16 cellular contexts compared by ENCODE assay signal in the genomic region with DNA sequence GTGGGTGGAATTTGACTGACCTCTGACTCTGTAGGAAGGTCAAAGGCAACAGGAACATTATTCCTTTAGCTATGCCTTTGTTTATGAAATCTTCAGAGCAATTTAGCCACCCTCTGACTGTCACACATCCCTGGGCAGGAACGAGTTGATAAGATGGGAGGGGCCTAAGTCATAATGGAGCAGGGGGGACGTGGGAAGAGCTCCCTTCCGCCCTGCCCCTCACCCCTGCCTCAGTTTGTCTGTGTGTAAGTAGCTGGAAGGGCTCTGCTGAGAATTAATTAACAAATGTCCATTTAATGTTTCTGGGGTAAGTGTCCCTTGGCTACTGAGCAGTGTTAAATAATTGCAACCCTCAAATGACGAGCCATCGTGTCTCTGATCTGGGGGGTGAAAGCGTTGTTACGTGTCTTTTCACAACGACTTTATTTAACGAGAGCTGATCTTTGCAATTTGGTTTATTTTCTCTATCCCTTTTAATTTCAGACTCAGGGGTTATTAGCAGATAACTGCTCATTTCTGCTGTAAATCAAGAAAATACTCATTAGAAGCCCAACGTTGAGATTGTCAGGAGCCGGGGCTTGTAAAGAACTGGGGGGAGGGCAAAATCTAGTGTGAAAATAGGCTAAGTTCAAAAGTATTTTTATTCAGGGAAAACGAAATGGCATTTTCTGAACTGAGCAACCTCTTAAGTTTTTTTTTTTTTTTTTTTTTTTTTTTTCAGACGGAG. TPM values are rescaled to one million over a fixed set of nuclear protein-coding genes. Genes with fewer than 3 reads are reported as not detected.
DNase-seq lines count a peak whose midpoint lies in the region; ATAC-seq and TF ChIP-seq lines count a peak whose summit lies in the region.
"Had no signal": no experiment of that assay in that cellular context is flagged by ENCODE, and none has a peak within 500 bp of the region (broad histone marks: within the 10 kb centered on the region; RNA-seq: fewer than 3 reads in every experiment).

No MANE protein-coding gene starts in this region.

- CTCF ChIA-PET in activated naive CD4-positive, alpha-beta T cell treated with anti-CD3 and anti-CD28 coated beads, Interleukin-2, amount 10 ng/mL, durations not matched to agents 7 days and 5 days (lab: Charles Lee): interaction anchor here (0.6 kb wide), 1 partner anchor 17 kb away, joined by 3 read pairs; no protein-coding TSS in a partner anchor
- CTCF ChIA-PET in HEK293 (lab: Yijun Ruan, JAX): interaction anchor here (1.9 kb wide), 1 partner anchor 212 kb away, joined by 10 read pairs; no protein-coding TSS in a partner anchor

- no peak for ATAC-seq in omental fat pad (ENCODE audit: low FRiP score)
- ATAC-seq: CD8-positive, alpha-beta T cell; GM23338 had no signal

- no peak for DNase-seq in activated naive CD4-positive, alpha-beta T cell treated with anti-CD3 and anti-CD28 coated beads, Interleukin-2, amount 10 ng/mL, durations not matched to agents 7 days and 5 days
- no peak for DNase-seq in activated naive CD4-positive, alpha-beta T cell treated with Interleukin-2 at 50 U/mL for 16 hours
- no peak for DNase-seq in nephron progenitor cell
- DNase-seq in colonic mucosa: no peak
- no peak for DNase-seq in omental fat pad (ENCODE audit: low spot score)
- DNase-seq: Calu3; CD8-positive, alpha-beta T cell; DMS79 treated with DMSO at 0.1 percent for 48 hours; GF-D8; H9 had no signal

- H3K36me3 ChIP-seq in HEK293 (ENCODE audit: control insufficient read depth in 2 of 2, insufficient read depth in 1 of 2, low read length in 2 of 2) (no peaks in the 10 kb centered on the region), colonic mucosa (no peaks in the 10 kb centered on the region)
- H3K36me3 ChIP-seq: BLaER1 treated with 17β-estradiol and CSF1 and Interleukin-3, amounts not matched to agents 10 nM and 100 nM had no signal

- H3K27ac Mint-ChIP-seq in activated naive CD4-positive, alpha-beta T cell treated with anti-CD3 and anti-CD28 coated beads, Interleukin-2, amount 10 ng/mL, durations not matched to agents 7 days and 5 days: peak overlapping the region; percentile 25
- peak overlapping the region; percentile 24 for H3K27ac Mint-ChIP-seq in nephron progenitor cell
- H3K27ac Mint-ChIP-seq: B cell; CD8-positive, alpha-beta T cell; GM23338; H9 had no signal

- no peaks in the 10 kb centered on the region for H3K9me3 ChIP-seq in HEK293 (ENCODE audit: control insufficient read depth, insufficient read depth, low read depth, low read length)
- no peaks in the 10 kb centered on the region for H3K9me3 ChIP-seq in colonic mucosa
- H3K9me3 ChIP-seq: BLaER1 treated with 17β-estradiol and CSF1 and Interleukin-3, amounts not matched to agents 10 nM and 100 nM had no signal

- POLR2A ChIA-PET in HEK293 (lab: Yijun Ruan, JAX): no interaction called here

- no peaks in the 10 kb centered on the region for H3K4me1 Mint-ChIP-seq in activated naive CD4-positive, alpha-beta T cell treated with anti-CD3 and anti-CD28 coated beads, Interleukin-2, amount 10 ng/mL, durations not matched to agents 7 days and 5 days
- peaks cover 55% of the 10 kb centered on the region for H3K4me1 Mint-ChIP-seq in nephron progenitor cell
- H3K4me1 Mint-ChIP-seq: B cell had no signal

- no peak overlapping the region for H3K27ac ChIP-seq in HEK293 (ENCODE audit: extremely low read depth, low read depth, low read length)
- no peak overlapping the region for H3K27ac ChIP-seq in colonic mucosa
- H3K27ac ChIP-seq: BLaER1 treated with 17β-estradiol and CSF1 and Interleukin-3, amounts not matched to agents 10 nM and 100 nM had no signal

- no peaks in the 10 kb centered on the region for H3K9me3 Mint-ChIP-seq in activated naive CD4-positive, alpha-beta T cell treated with anti-CD3 and anti-CD28 coated beads, Interleukin-2, amount 10 ng/mL, durations not matched to agents 7 days and 5 days
- no peaks in the 10 kb centered on the region for H3K9me3 Mint-ChIP-seq in nephron progenitor cell
- H3K9me3 Mint-ChIP-seq: GM23338 had no signal

- TF ChIP-seq CTCF in HEK293 (tag by site-specific recombination; IDR thresholded peaks at IDR 0.05): no peak
- TF ChIP-seq CTCF in nephron progenitor cell (IDR thresholded peaks at IDR 0.05): no peak
- no peak for TF ChIP-seq CTCF in colonic mucosa (IDR thresholded peaks at IDR 0.05)
- TF ChIP-seq CTCF in omental fat pad (IDR thresholded peaks at IDR 0.05): no peak

- H3K9ac ChIP-seq in colonic mucosa (ENCODE audit: low read depth in 2 of 2, low read length in 2 of 2): no peak overlapping the region
- H3K9ac ChIP-seq: BLaER1 treated with 17β-estradiol and CSF1 and Interleukin-3, amounts not matched to agents 10 nM and 100 nM had no signal

- peaks cover 21% of the 10 kb centered on the region for H3K27me3 ChIP-seq in colonic mucosa

- H3K4me3 Mint-ChIP-seq in activated naive CD4-positive, alpha-beta T cell treated with anti-CD3 and anti-CD28 coated beads, Interleukin-2, amount 10 ng/mL, durations not matched to agents 7 days and 5 days: no peak overlapping the region
- peak overlapping the region; percentile 5 for H3K4me3 Mint-ChIP-seq in nephron progenitor cell
- H3K4me3 Mint-ChIP-seq: B cell; CD8-positive, alpha-beta T cell; GM23338; H9 had no signal

- no peak overlapping the region for H3K4me3 ChIP-seq in HEK293 (ENCODE audit: low read depth, low read length)
- H3K4me3 ChIP-seq in colonic mucosa: no peak overlapping the region
- H3K4me3 ChIP-seq: BLaER1 treated with 17β-estradiol and CSF1 and Interleukin-3, amounts not matched to agents 10 nM and 100 nM; GM23338 had no signal

- no peaks in the 10 kb centered on the region for H3K36me3 Mint-ChIP-seq in activated naive CD4-positive, alpha-beta T cell treated with anti-CD3 and anti-CD28 coated beads, Interleukin-2, amount 10 ng/mL, durations not matched to agents 7 days and 5 days
- no peaks in the 10 kb centered on the region for H3K36me3 Mint-ChIP-seq in nephron progenitor cell (ENCODE audit: low read depth)
- H3K36me3 Mint-ChIP-seq: CD8-positive, alpha-beta T cell had no signal

- peaks cover 72% of the 10 kb centered on the region for H3K27me3 Mint-ChIP-seq in activated naive CD4-positive, alpha-beta T cell treated with anti-CD3 and anti-CD28 coated beads, Interleukin-2, amount 10 ng/mL, durations not matched to agents 7 days and 5 days
- peaks cover 79% of the 10 kb centered on the region for H3K27me3 Mint-ChIP-seq in nephron progenitor cell (ENCODE audit: low read depth, poor library complexity)

- H3K4me1 ChIP-seq in HEK293 (ENCODE audit: control insufficient read depth, insufficient read depth, low read length): no peaks in the 10 kb centered on the region
- no peaks in the 10 kb centered on the region for H3K4me1 ChIP-seq in colonic mucosa

- intact Hi-C loops in colonic mucosa (cut with DNase I): no loop called here

TF ChIP-seq in HEK293, 187 proteins besides CTCF, POLR2A, EP300 and RAD21 (continues in another document):
- TF ChIP-seq, protein P1, sequence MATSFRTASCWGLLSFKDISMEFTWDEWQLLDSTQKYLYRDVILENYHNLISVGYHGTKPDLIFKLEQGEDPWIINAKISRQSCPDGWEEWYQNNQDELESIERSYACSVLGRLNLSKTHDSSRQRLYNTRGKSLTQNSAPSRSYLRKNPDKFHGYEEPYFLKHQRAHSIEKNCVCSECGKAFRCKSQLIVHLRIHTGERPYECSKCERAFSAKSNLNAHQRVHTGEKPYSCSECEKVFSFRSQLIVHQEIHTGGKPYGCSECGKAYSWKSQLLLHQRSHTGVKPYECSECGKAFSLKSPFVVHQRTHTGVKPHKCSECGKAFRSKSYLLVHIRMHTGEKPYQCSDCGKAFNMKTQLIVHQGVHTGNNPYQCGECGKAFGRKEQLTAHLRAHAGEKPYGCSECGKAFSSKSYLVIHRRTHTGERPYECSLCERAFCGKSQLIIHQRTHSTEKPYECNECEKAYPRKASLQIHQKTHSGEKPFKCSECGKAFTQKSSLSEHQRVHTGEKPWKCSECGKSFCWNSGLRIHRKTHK (tag by site-specific recombination; IDR thresholded peaks at IDR 0.05): no peak
- no peak for TF ChIP-seq ZNF155 (tag by site-specific recombination; IDR thresholded peaks at IDR 0.05)
- TF ChIP-seq ZNF677 (tag by site-specific recombination; IDR thresholded peaks at IDR 0.05): no peak
- no peak for TF ChIP-seq SCRT1 (tag by site-specific recombination; IDR thresholded peaks at IDR 0.05; ENCODE audit: borderline replicate concordance)
- no peak for TF ChIP-seq ZNF560 (tag by site-specific recombination; IDR thresholded peaks at IDR 0.05; ENCODE audit: borderline replicate concordance)
- TF ChIP-seq ZEB2 (tag by site-specific recombination; IDR thresholded peaks at IDR 0.05): no peak
- peak; percentile 31; the same call in 1 of the 2 replicates for TF ChIP-seq EGR2 (tag by site-specific recombination; IDR thresholded peaks at IDR 0.05; ENCODE audit: low read depth)
- no peak for TF ChIP-seq ZNF394 (tag by site-specific recombination; IDR thresholded peaks at IDR 0.05; ENCODE audit: borderline replicate concordance)
- TF ChIP-seq ZNF555 (tag by site-specific recombination; conservative IDR thresholded peaks at IDR 0.05): no peak
- TF ChIP-seq, protein P2, sequence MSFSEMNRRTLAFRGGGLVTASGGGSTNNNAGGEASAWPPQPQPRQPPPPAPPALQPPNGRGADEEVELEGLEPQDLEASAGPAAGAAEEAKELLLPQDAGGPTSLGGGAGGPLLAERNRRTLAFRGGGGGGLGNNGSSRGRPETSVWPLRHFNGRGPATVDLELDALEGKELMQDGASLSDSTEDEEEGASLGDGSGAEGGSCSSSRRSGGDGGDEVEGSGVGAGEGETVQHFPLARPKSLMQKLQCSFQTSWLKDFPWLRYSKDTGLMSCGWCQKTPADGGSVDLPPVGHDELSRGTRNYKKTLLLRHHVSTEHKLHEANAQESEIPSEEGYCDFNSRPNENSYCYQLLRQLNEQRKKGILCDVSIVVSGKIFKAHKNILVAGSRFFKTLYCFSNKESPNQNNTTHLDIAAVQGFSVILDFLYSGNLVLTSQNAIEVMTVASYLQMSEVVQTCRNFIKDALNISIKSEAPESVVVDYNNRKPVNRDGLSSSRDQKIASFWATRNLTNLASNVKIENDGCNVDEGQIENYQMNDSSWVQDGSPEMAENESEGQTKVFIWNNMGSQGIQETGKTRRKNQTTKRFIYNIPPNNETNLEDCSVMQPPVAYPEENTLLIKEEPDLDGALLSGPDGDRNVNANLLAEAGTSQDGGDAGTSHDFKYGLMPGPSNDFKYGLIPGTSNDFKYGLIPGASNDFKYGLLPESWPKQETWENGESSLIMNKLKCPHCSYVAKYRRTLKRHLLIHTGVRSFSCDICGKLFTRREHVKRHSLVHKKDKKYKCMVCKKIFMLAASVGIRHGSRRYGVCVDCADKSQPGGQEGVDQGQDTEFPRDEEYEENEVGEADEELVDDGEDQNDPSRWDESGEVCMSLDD (tag by site-specific recombination; IDR thresholded peaks at IDR 0.05): no peak
- TF ChIP-seq ZNF585B (tag by site-specific recombination; IDR thresholded peaks at IDR 0.05): no peak

RNA-seq across cellular contexts. Expression of a gene that starts 12.5 kb away (rescaled TPM):
- total RNA-seq in colonic mucosa: not detected
- total RNA-seq in omental fat pad: not detected
- total RNA-seq: A172; B cell; Calu3; CD8-positive, alpha-beta T cell; GM23338; H9; HT-29 had no signal
